ENCODE assay signal across 1 cellular context in the genomic region with DNA sequence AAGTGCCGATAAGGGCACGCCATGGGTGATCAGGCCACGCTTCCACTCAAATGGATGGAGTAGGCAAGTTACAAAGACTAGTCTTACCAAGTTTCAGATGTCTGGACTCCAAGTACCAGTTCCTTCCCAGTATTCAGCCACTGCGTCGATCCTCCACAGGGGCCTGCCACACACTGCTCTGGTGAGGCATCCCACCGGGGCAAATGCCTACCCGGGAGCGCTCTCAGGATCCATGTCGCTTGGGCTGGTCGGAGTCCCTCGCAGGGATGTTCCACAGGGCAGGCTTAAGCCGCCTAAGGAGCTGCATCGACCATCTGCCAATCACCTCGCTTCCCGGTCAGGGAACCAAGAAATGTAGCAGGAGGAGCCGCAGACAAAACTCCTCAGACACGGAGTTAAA. TPM values are rescaled to one million over a fixed set of nuclear protein-coding genes. Genes with fewer than 3 reads are reported as not detected.
"Had no signal": no experiment of that assay in that cellular context is flagged by ENCODE, and none has a peak within 500 bp of the region (broad histone marks: within the 10 kb centered on the region; RNA-seq: fewer than 3 reads in every experiment).

No MANE protein-coding gene starts in this region.

RNA-seq across cellular contexts. Expression of gene TMEM144, which starts 18.1 kb away (rescaled TPM):
- polyA plus RNA-seq: SK-N-SH had no signal
